32 cellular contexts compared by ENCODE assay signal in the genomic region with DNA sequence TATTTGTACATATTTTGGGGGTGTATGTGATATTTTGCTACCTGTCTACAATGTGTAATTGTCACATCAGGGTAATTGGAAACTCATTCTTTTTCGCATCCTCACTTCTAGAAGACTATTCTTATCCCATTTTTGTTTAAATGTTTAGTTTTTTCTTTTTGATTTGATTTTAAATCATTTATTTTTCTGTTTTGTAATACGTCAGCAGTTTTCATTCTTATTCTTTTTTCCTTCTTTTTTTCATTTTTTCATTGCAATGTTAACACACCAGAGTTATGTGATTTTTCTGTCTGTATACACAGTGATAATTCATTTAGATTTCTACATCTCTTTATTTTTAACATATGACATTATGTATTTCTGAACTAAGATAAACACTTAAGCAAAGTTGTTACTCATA.
"Had no signal": no experiment of that assay in that cellular context is flagged by ENCODE, and none has a peak within 500 bp of the region (broad histone marks: within the 10 kb centered on the region; RNA-seq: fewer than 3 reads in every experiment).

No MANE protein-coding gene starts in this region.

- ATAC-seq: activated CD8-positive, alpha-beta T cell treated with anti-CD3 and anti-CD28 coated beads for 36 hours; activated naive CD8-positive, alpha-beta T cell treated with anti-CD3 and anti-CD28 coated beads, Interleukin-2, amount 50 U/mL, for 24 hours; activated T-cell treated with anti-CD3 and anti-CD28 coated beads, Interleukin-2, amount 50 U/mL, for 4 hours; effector memory CD8-positive, alpha-beta T cell; WTC11 had no signal

- H3K27ac Mint-ChIP-seq: activated CD8-positive, alpha-beta T cell treated with anti-CD3 and anti-CD28 coated beads for 36 hours; activated naive CD4-positive, alpha-beta T cell treated with anti-CD3 and anti-CD28 coated beads for 36 hours; activated naive CD4-positive, alpha-beta T cell treated with anti-CD3 and anti-CD28 coated beads, Interleukin-2, amount 50 U/mL, for 24 hours; activated naive CD8-positive, alpha-beta T cell treated with anti-CD3 and anti-CD28 coated beads for 36 hours; activated naive CD8-positive, alpha-beta T cell treated with anti-CD3 and anti-CD28 coated beads, Interleukin-2, amount 50 U/mL, for 24 hours; activated T-helper 1 cell treated with anti-CD3 and anti-CD28 coated beads, Interleukin-12 subunit alpha, Interleukin-12 subunit beta, Interleukin-2, Interleukin-4 antibody, amounts not matched to agents 30 ng/mL and 10 ng/mL and 1 ng/mL, durations not matched to agents 14 hours and 24 hours and 36 hours; activated T-helper 2 cell treated with anti-CD3 and anti-CD28 coated beads, Interferon-gamma antibody, Interleukin-2, Interleukin-4, amounts not matched to agents 10 μg/mL and 5 μg/mL and 100 μg/mL, durations not matched to agents 14 hours and 24 hours and 36 hours; brain; dendritic cell treated with granulocyte-macrophage colony-stimulating factor and Interleukin-4, amounts not matched to agents 40 ng/mL and 50 ng/mL, for 4 days; effector memory CD8-positive, alpha-beta T cell; WTC11 had no signal

- H3K9me3 ChIP-seq: adrenal gland, ascending aorta, esophagus squamous epithelium had no signal

- H3K27ac ChIP-seq: adrenal gland, ascending aorta, breast epithelium, cardiac muscle cell, coronary artery, dorsolateral prefrontal cortex, epithelial cell of prostate, esophagus squamous epithelium, VCaP had no signal

- H3K27me3 Mint-ChIP-seq: activated CD8-positive, alpha-beta T cell treated with anti-CD3 and anti-CD28 coated beads for 36 hours; activated naive CD4-positive, alpha-beta T cell treated with anti-CD3 and anti-CD28 coated beads, Interleukin-2, amount 50 U/mL, for 24 hours; activated naive CD8-positive, alpha-beta T cell treated with anti-CD3 and anti-CD28 coated beads for 36 hours; activated naive CD8-positive, alpha-beta T cell treated with anti-CD3 and anti-CD28 coated beads, Interleukin-2, amount 50 U/mL, for 24 hours; brain; dendritic cell treated with granulocyte-macrophage colony-stimulating factor and Interleukin-4, amounts not matched to agents 40 ng/mL and 50 ng/mL, for 4 days; effector memory CD8-positive, alpha-beta T cell had no signal

- H3K4me1 Mint-ChIP-seq: activated naive CD4-positive, alpha-beta T cell treated with anti-CD3 and anti-CD28 coated beads, Interleukin-2, amount 50 U/mL, for 24 hours; activated naive CD8-positive, alpha-beta T cell treated with anti-CD3 and anti-CD28 coated beads for 36 hours; activated naive CD8-positive, alpha-beta T cell treated with anti-CD3 and anti-CD28 coated beads, Interleukin-2, amount 50 U/mL, for 24 hours; brain had no signal

- H3K36me3 Mint-ChIP-seq: activated naive CD4-positive, alpha-beta T cell treated with anti-CD3 and anti-CD28 coated beads, Interleukin-2, amount 50 U/mL, for 24 hours; activated naive CD8-positive, alpha-beta T cell treated with anti-CD3 and anti-CD28 coated beads for 36 hours; brain; WTC11 had no signal

- H3K4me3 ChIP-seq: adrenal gland, ascending aorta, breast epithelium, cardiac muscle cell, coronary artery, dorsolateral prefrontal cortex, esophagus squamous epithelium had no signal

- H3K4me1 ChIP-seq: adrenal gland, ascending aorta, breast epithelium, esophagus squamous epithelium had no signal

- DNase-seq: activated CD4-positive, alpha-beta T cell treated with anti-CD3 and anti-CD28 coated beads for 1 hour; activated CD4-positive, alpha-beta T cell treated with anti-CD3 and anti-CD28 coated beads for 4 hours; activated CD4-positive, alpha-beta T cell treated with anti-CD3 and anti-CD28 coated beads, Interleukin-2, amount 50 U/mL, for 1 hour; activated CD4-positive, alpha-beta T cell treated with anti-CD3 and anti-CD28 coated beads, Interleukin-2, amount 50 U/mL, for 48 hours; activated CD8-positive, alpha-beta memory T cell treated with anti-CD3 and anti-CD28 coated beads for 24 hours; activated CD8-positive, alpha-beta T cell treated with anti-CD3 and anti-CD28 coated beads for 36 hours; activated effector memory CD4-positive, alpha-beta T cell treated with anti-CD3 and anti-CD28 coated beads, Interleukin-2, amount 50 U/mL, for 16 hours; activated naive CD4-positive, alpha-beta T cell treated with anti-CD3 and anti-CD28 coated beads for 36 hours; activated naive CD8-positive, alpha-beta T cell treated with anti-CD3 and anti-CD28 coated beads for 36 hours; activated naive CD8-positive, alpha-beta T cell treated with anti-CD3 and anti-CD28 coated beads, Interleukin-2, amount 50 U/mL, for 24 hours; activated T-cell treated with anti-CD3 and anti-CD28 coated beads, Interleukin-2, amount 50 U/mL, for 4 hours; adrenal gland; central memory CD4-positive, alpha-beta T cell; dorsolateral prefrontal cortex; effector memory CD8-positive, alpha-beta T cell; esophagus squamous epithelium; foreskin melanocyte; head of caudate nucleus; T-helper 2 cell had no signal

- H3K27me3 ChIP-seq: adrenal gland, ascending aorta, breast epithelium, cardiac muscle cell, esophagus squamous epithelium had no signal

- H3K9me3 Mint-ChIP-seq: activated T-helper 1 cell treated with anti-CD3 and anti-CD28 coated beads, Interleukin-12 subunit alpha, Interleukin-12 subunit beta, Interleukin-2, Interleukin-4 antibody, amounts not matched to agents 30 ng/mL and 10 ng/mL and 1 ng/mL, durations not matched to agents 14 hours and 24 hours and 36 hours; WTC11 had no signal

- H3K36me3 ChIP-seq: adrenal gland, ascending aorta, breast epithelium, cardiac muscle cell, esophagus squamous epithelium had no signal

- H3K4me3 Mint-ChIP-seq: activated CD8-positive, alpha-beta T cell treated with anti-CD3 and anti-CD28 coated beads for 36 hours; activated naive CD4-positive, alpha-beta T cell treated with anti-CD3 and anti-CD28 coated beads for 36 hours; activated naive CD4-positive, alpha-beta T cell treated with anti-CD3 and anti-CD28 coated beads, Interleukin-2, amount 50 U/mL, for 24 hours; activated naive CD8-positive, alpha-beta T cell treated with anti-CD3 and anti-CD28 coated beads for 36 hours; activated naive CD8-positive, alpha-beta T cell treated with anti-CD3 and anti-CD28 coated beads, Interleukin-2, amount 50 U/mL, for 24 hours; activated T-cell treated with anti-CD3 and anti-CD28 coated beads, Interleukin-2, amount 50 U/mL, for 4 hours; activated T-helper 1 cell treated with anti-CD3 and anti-CD28 coated beads, Interleukin-12 subunit alpha, Interleukin-12 subunit beta, Interleukin-2, Interleukin-4 antibody, amounts not matched to agents 30 ng/mL and 10 ng/mL and 1 ng/mL, durations not matched to agents 14 hours and 24 hours and 36 hours; brain; dendritic cell treated with granulocyte-macrophage colony-stimulating factor and Interleukin-4, amounts not matched to agents 40 ng/mL and 50 ng/mL, for 4 days; effector memory CD8-positive, alpha-beta T cell; WTC11 had no signal

- FAIRE-seq: endothelial cell of umbilical vein had no signal
